15 cellular contexts compared by ENCODE assay signal in the genomic region with DNA sequence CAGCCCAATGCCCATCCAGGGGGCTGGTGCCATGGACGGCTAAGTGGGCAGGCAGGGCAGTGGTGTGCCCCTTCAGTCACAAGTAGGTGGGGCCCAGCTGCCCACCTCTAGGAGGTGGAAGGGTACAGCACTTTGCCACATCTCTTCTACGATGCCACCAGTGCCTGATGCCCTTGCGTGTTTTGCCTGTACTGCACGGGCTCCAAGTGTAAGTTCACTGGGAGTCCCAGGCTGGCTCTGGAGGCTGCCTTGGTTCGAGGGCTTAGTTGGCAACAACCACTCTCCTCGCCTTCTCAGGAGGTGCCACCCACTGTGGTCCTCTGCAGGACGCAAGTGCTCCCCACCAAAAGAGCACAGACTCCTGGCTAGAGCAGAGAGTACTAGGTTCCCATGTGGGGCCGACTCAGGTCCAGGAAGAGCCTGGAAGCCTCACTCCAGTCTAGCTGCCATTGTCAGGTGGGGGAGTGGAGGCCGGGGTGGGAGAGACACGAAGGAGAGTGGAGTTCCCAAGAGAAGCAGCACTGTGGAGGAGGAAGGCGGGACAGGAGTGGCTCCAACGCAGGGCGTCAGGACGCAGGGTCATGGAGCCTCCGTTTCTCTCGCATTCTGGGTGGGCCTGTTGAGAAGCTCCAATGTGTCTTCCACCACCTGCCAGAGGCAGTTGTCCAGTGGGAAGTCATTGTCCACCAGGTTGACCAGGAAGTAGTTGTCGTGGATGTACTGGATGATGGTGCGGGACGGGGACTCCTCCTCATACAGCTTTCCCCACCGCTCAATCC. TPM values are rescaled to one million over a fixed set of nuclear protein-coding genes. Genes with fewer than 3 reads are reported as not detected.
DNase-seq lines count a peak whose midpoint lies in the region; ATAC-seq and TF ChIP-seq lines count a peak whose summit lies in the region.
"Had no signal": no experiment of that assay in that cellular context is flagged by ENCODE, and none has a peak within 500 bp of the region (broad histone marks: within the 10 kb centered on the region; RNA-seq: fewer than 3 reads in every experiment).

No MANE protein-coding gene starts in this region.

- H3K9me3 ChIP-seq in AG04450 (ENCODE audit: control insufficient read depth, insufficient read depth, low read length) (no peaks in the 10 kb centered on the region; the same call in 1 of the 2 replicates), adrenal gland (replicated peaks in 1 of 3) (no peaks in the 10 kb centered on the region), right cardiac atrium (ENCODE audit: control insufficient read depth, low read length) (no peaks in the 10 kb centered on the region), skeletal muscle satellite cell (replicated peaks; ENCODE audit: low read length) (no peaks in the 10 kb centered on the region)
- H3K9me3 ChIP-seq: BE2C had no signal

- POLR2A ChIA-PET in AG04450 (lab: Yijun Ruan, JAX) = interaction anchor here (0.8 to 1.2 kb wide), 3 partner anchors 13 to 118 kb away, joined by 3 to 8 read pairs (median 6); partner anchors contain the start of genes CLCN6 and MTHFR

- peaks cover 0 to 48% of the 10 kb centered on the region in 2 donors for H3K36me3 ChIP-seq in adrenal gland (replicated peaks in 1 of 2)
- H3K36me3 ChIP-seq in skeletal muscle satellite cell (ENCODE audit: insufficient read depth, low read length) = peaks cover 14% of the 10 kb centered on the region
- H3K36me3 ChIP-seq: BE2C had no signal

- no peak for DNase-seq in AG04450 (ENCODE audit: low read depth, low spot score)
- DNase-seq in adrenal gland = peak in 2 of 7 donors; percentile 37 to 38
- DNase-seq in right cardiac atrium = peak; percentile 36 to 72 (median 45)
- no peak for DNase-seq in NCI-H128 (lab: John Stamatoyannopoulos, UW; ENCODE audit: unreplicated experiment)
- no peak for DNase-seq in DMS153 (lab: John Stamatoyannopoulos, UW)
- DNase-seq: activated CD4-positive, CD25-positive, alpha-beta regulatory T cell; BE2C; NCI-H2029; stimulated activated CD4-positive, alpha-beta T cell treated with anti-CD3 and anti-CD28 coated beads, Interleukin-1b, Interleukin-23, amount 100 ng/mL, for 48 hours had no signal

- H3K27ac ChIP-seq in AG04450 (ENCODE audit: low read depth, low read length) (peak overlapping the region; percentile 47), adrenal gland (peak overlapping the region; percentile 15 to 96 (median 86)), right cardiac atrium (ENCODE audit: low read length) (peak overlapping the region; percentile 88)

- no peak for TF ChIP-seq CTCF in AG04450 (IDR thresholded peaks at IDR 0.05; ENCODE audit: low read depth, low read length)
- TF ChIP-seq CTCF in adrenal gland (IDR thresholded peaks at IDR 0.05) = no peak

- 65 to 75% (median 71%) methylated on average over 14 to 20 of the region's 20 CpGs for WGBS in adrenal gland, 4 donors
- WGBS in right cardiac atrium = 45% methylated on average over 20 of the region's 20 CpGs

- H3K4me1 ChIP-seq in adrenal gland (replicated peaks in 1 of 2) = peaks cover 42 to 69% of the 10 kb centered on the region in 2 donors
- peaks cover 38% of the 10 kb centered on the region for H3K4me1 ChIP-seq in right cardiac atrium (ENCODE audit: control insufficient read depth, insufficient read depth, low read length)
- peaks cover 32% of the 10 kb centered on the region for H3K4me1 ChIP-seq in skeletal muscle satellite cell (ENCODE audit: control insufficient read depth, insufficient read depth, low read length)
- H3K4me1 ChIP-seq: BE2C had no signal

- peak overlapping the region; percentile 40 for H3K9ac ChIP-seq in skeletal muscle satellite cell (ENCODE audit: low read depth, low read length)

- H3K27me3 ChIP-seq in AG04450 (ENCODE audit: control insufficient read depth, insufficient read depth, low read length) (no peaks in the 10 kb centered on the region), adrenal gland (no peaks in the 10 kb centered on the region), right cardiac atrium (ENCODE audit: control insufficient read depth, insufficient read depth) (no peaks in the 10 kb centered on the region), skeletal muscle satellite cell (ENCODE audit: control insufficient read depth, insufficient read depth, low read length) (no peaks in the 10 kb centered on the region)
- H3K27me3 ChIP-seq: BE2C had no signal

- H3K4me2 ChIP-seq in skeletal muscle satellite cell (ENCODE audit: low read length) = peak overlapping the region; percentile 35

- H3K4me3 ChIP-seq in AG04450 (ENCODE audit: low read depth, low read length) (no peak overlapping the region), adrenal gland (no peak overlapping the region), right cardiac atrium (ENCODE audit: low read length) (no peak overlapping the region), skeletal muscle satellite cell (ENCODE audit: low read length) (peak overlapping the region; percentile 6)

- intact Hi-C loops in adrenal gland (cut with DNase I) = no loop called here
- intact Hi-C loops in right cardiac atrium (cut with DNase I) = no loop called here

- no peak for TF ChIP-seq POLR2A in adrenal gland (IDR thresholded peaks at IDR 0.05)

- ATAC-seq in right cardiac atrium (peak in 1 of 2 donors; percentile 0), HG02763 (IDR thresholded peaks at IDR 0.05; ENCODE audit: unreplicated experiment) (no peak), GM18870 (IDR thresholded peaks at IDR 0.05; ENCODE audit: unreplicated experiment) (no peak)

- CTCF ChIA-PET in AG04450 (lab: Charles Lee) = no interaction called here

RNA-seq across cellular contexts. Expression of gene MTHFR, which starts 15.5 kb away (rescaled TPM):
- polyA plus RNA-seq in AG04450 (2011; rRNA removed) (7.7 and 8.8 TPM in 2 replicates), adrenal gland (10 to 100 TPM in 2 of 3 donors, 1 to 10 TPM in 1; 8.1 to 26.4 (median 15.6) TPM), right cardiac atrium (36.7 TPM)
- polyA minus RNA-seq in AG04450 (2011; rRNA and poly(A)+ RNA removed) = 20.8 and 25.8 TPM in 2 replicates
- total RNA-seq in adrenal gland (10 to 100 TPM; 20.0 to 82.4 (median 33.7) TPM), right cardiac atrium (10 to 100 TPM; 46.6 to 75.2 (median 58.9) TPM)
- 12.5 and 15.7 TPM in 2 replicates for total RNA-seq in skeletal muscle satellite cell (2012; rRNA removed)

RNA-seq across cellular contexts. Expression of gene CLCN6, which starts 15.7 kb away (rescaled TPM):
- polyA plus RNA-seq in AG04450 (2011; rRNA removed) (9.0 and 10.7 TPM in 2 replicates), adrenal gland (10 to 100 TPM; 17.8 to 28.2 (median 22.8) TPM), right cardiac atrium (16.2 TPM)
- 11.8 and 12.0 TPM in 2 replicates for polyA minus RNA-seq in AG04450 (2011; rRNA and poly(A)+ RNA removed)
- total RNA-seq in adrenal gland (10 to 100 TPM; 12.0 to 29.2 (median 24.7) TPM), right cardiac atrium (10 to 100 TPM; 30.4 to 54.9 (median 36.8) TPM)
- 5.0 and 8.4 TPM in 2 replicates for total RNA-seq in skeletal muscle satellite cell (2012; rRNA removed)

RNA-seq across cellular contexts. Expression of gene C1orf167, which starts 28.3 kb away (rescaled TPM):
- polyA plus RNA-seq in AG04450 (2011; rRNA removed) (0.11 and 0.32 TPM in 2 replicates), adrenal gland (10 to 100 TPM in 1 of 3 donors, 1 to 10 TPM in 1, not detected in 1; 8.8 to 13.2 TPM), right cardiac atrium (4.0 TPM)
- polyA minus RNA-seq in AG04450 (2011; rRNA and poly(A)+ RNA removed) = not detected in 2 replicates
- total RNA-seq in adrenal gland (1 to 10 TPM in 5 of 8 donors, under 1 TPM in 2, not detected in 1; 0.32 to 4.7 (median 3.2) TPM), right cardiac atrium (1 to 10 TPM; 1.3 to 2.7 (median 2.0) TPM)
- total RNA-seq in skeletal muscle satellite cell (2012; rRNA removed) = not detected in 2 replicates
- total RNA-seq: HT-29 had no signal

RNA-seq across cellular contexts. Expression of gene AGTRAP, which starts 54.4 kb away (rescaled TPM):
- polyA plus RNA-seq in AG04450 (2011; rRNA removed) = 26.8 and 39.0 TPM in 2 replicates
- polyA minus RNA-seq in AG04450 (2011; rRNA and poly(A)+ RNA removed) = 12.2 and 25.7 TPM in 2 replicates
- total RNA-seq in adrenal gland = 100 to 1,000 TPM in 1 of 8 donors, 10 to 100 TPM in 7; 33.7 to 104 (median 46.6) TPM
- polyA plus RNA-seq in adrenal gland = 10 to 100 TPM; 23.4 to 57.0 (median 31.3) TPM
- 10 to 100 TPM; 17.5 to 25.0 (median 21.9) TPM for total RNA-seq in right cardiac atrium
- polyA plus RNA-seq in right cardiac atrium = 23.9 TPM
- 40.4 and 47.4 TPM in 2 replicates for total RNA-seq in skeletal muscle satellite cell (2012; rRNA removed)

RNA-seq across cellular contexts. Expression of gene NPPA, which starts 57.3 kb away (rescaled TPM):
- polyA plus RNA-seq in AG04450 (2011; rRNA removed) (not detected in 2 replicates), adrenal gland (1 to 10 TPM in 1 of 3 donors, under 1 TPM in 1, not detected in 1; 0.17 to 2.7 TPM), right cardiac atrium (45,715 TPM)
- not detected in 2 replicates for polyA minus RNA-seq in AG04450 (2011; rRNA and poly(A)+ RNA removed)
- total RNA-seq in adrenal gland (not detected), right cardiac atrium (over 10,000 TPM; 26,185 to 59,291 (median 38,228) TPM)
- total RNA-seq in skeletal muscle satellite cell (2012; rRNA removed) = not detected in 2 replicates
- total RNA-seq: fibroblast of villous mesenchyme, HT-29, ureter had no signal

Comparison
In these comparisons a context has a peak if more than half of its experiments do, and no peak if none do; other contexts are left out.
1. DNase-seq: peak in right cardiac atrium (3 of 3); none in AG04450 (single experiment), NCI-H128 (single experiment) and DMS153 (single experiment).
2. Peak in every context shown above with its lines, with median percentiles within 50 percentile points of each other: H3K27ac ChIP-seq.